ENCODE assay signal across 2 cellular contexts in genomic region chr3:100163787-100164186, GRCh38.
TF ChIP-seq lines count a peak whose summit lies in the region.

No MANE protein-coding gene starts in this region.

TF ChIP-seq in liver, 16 proteins besides CTCF, POLR2A, EP300 and RAD21:
- no peak for TF ChIP-seq TAF1 (conservative IDR thresholded peaks at IDR 0.05)
- TF ChIP-seq GABPA (IDR thresholded peaks at IDR 0.05 in 1 of 2, conservative IDR thresholded peaks at IDR 0.05 in 1 of 2) = no peak
- no peak for TF ChIP-seq FOXA1 (IDR thresholded peaks at IDR 0.05)
- no peak for TF ChIP-seq EGR1 (IDR thresholded peaks at IDR 0.05; ENCODE audit: low read depth in 2 of 2)
- no peak for TF ChIP-seq JUND (IDR thresholded peaks at IDR 0.05)
- TF ChIP-seq, protein P1, sequence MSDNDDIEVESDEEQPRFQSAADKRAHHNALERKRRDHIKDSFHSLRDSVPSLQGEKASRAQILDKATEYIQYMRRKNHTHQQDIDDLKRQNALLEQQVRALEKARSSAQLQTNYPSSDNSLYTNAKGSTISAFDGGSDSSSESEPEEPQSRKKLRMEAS (IDR thresholded peaks at IDR 0.05) = no peak
- TF ChIP-seq YY1 (IDR thresholded peaks at IDR 0.05) = no peak
- no peak for TF ChIP-seq ZBTB33 (IDR thresholded peaks at IDR 0.05)
- TF ChIP-seq HNF4A (conservative IDR thresholded peaks at IDR 0.05) = no peak
- TF ChIP-seq RXRA (IDR thresholded peaks at IDR 0.05) = no peak
- TF ChIP-seq NR2F2 (IDR thresholded peaks at IDR 0.05) = no peak
- TF ChIP-seq SP1 (IDR thresholded peaks at IDR 0.05) = no peak
- no peak for TF ChIP-seq ATF3 (IDR thresholded peaks at IDR 0.05)
TF ChIP-seq in liver: peak in this region for 0.

TF ChIP-seq in HepG2, 621 proteins besides CTCF, POLR2A, EP300 and RAD21:
- TF ChIP-seq, protein P2, sequence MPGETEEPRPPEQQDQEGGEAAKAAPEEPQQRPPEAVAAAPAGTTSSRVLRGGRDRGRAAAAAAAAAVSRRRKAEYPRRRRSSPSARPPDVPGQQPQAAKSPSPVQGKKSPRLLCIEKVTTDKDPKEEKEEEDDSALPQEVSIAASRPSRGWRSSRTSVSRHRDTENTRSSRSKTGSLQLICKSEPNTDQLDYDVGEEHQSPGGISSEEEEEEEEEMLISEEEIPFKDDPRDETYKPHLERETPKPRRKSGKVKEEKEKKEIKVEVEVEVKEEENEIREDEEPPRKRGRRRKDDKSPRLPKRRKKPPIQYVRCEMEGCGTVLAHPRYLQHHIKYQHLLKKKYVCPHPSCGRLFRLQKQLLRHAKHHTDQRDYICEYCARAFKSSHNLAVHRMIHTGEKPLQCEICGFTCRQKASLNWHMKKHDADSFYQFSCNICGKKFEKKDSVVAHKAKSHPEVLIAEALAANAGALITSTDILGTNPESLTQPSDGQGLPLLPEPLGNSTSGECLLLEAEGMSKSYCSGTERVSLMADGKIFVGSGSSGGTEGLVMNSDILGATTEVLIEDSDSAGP (CRISPR knock-in tag; IDR thresholded peaks at IDR 0.05; ENCODE audit: borderline replicate concordance) = no peak
- no peak for TF ChIP-seq ZNF839 (CRISPR knock-in tag; IDR thresholded peaks at IDR 0.05; ENCODE audit: borderline replicate concordance)
- TF ChIP-seq AKAP8 (CRISPR knock-in tag; IDR thresholded peaks at IDR 0.05) = no peak
- TF ChIP-seq SETDB1 (CRISPR knock-in tag; IDR thresholded peaks at IDR 0.05; ENCODE audit: borderline replicate concordance) = no peak
- no peak for TF ChIP-seq MLLT10 (CRISPR knock-in tag; IDR thresholded peaks at IDR 0.05)
- TF ChIP-seq TOPORS (CRISPR knock-in tag; IDR thresholded peaks at IDR 0.05) = no peak
- TF ChIP-seq ZBTB21 (CRISPR knock-in tag; IDR thresholded peaks at IDR 0.05) = no peak
- no peak for TF ChIP-seq ZNF790 (CRISPR knock-in tag; IDR thresholded peaks at IDR 0.05; ENCODE audit: borderline replicate concordance)
- TF ChIP-seq, protein P3, sequence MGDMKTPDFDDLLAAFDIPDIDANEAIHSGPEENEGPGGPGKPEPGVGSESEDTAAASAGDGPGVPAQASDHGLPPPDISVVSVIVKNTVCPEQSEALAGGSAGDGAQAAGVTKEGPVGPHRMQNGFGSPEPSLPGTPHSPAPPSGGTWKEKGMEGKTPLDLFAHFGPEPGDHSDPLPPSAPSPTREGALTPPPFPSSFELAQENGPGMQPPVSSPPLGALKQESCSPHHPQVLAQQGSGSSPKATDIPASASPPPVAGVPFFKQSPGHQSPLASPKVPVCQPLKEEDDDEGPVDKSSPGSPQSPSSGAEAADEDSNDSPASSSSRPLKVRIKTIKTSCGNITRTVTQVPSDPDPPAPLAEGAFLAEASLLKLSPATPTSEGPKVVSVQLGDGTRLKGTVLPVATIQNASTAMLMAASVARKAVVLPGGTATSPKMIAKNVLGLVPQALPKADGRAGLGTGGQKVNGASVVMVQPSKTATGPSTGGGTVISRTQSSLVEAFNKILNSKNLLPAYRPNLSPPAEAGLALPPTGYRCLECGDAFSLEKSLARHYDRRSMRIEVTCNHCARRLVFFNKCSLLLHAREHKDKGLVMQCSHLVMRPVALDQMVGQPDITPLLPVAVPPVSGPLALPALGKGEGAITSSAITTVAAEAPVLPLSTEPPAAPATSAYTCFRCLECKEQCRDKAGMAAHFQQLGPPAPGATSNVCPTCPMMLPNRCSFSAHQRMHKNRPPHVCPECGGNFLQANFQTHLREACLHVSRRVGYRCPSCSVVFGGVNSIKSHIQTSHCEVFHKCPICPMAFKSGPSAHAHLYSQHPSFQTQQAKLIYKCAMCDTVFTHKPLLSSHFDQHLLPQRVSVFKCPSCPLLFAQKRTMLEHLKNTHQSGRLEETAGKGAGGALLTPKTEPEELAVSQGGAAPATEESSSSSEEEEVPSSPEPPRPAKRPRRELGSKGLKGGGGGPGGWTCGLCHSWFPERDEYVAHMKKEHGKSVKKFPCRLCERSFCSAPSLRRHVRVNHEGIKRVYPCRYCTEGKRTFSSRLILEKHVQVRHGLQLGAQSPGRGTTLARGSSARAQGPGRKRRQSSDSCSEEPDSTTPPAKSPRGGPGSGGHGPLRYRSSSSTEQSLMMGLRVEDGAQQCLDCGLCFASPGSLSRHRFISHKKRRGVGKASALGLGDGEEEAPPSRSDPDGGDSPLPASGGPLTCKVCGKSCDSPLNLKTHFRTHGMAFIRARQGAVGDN (CRISPR knock-in tag; IDR thresholded peaks at IDR 0.05) = no peak
- no peak for TF ChIP-seq ZNF704 (CRISPR knock-in tag; IDR thresholded peaks at IDR 0.05; ENCODE audit: borderline replicate concordance)
- TF ChIP-seq ZNF44 (CRISPR knock-in tag; IDR thresholded peaks at IDR 0.05) = no peak
- no peak for TF ChIP-seq NPAS2 (CRISPR knock-in tag; IDR thresholded peaks at IDR 0.05; ENCODE audit: borderline replicate concordance)
- no peak for TF ChIP-seq MTF2 (CRISPR knock-in tag; IDR thresholded peaks at IDR 0.05; ENCODE audit: borderline replicate concordance)
- no peak for TF ChIP-seq ZNF83 (CRISPR knock-in tag; IDR thresholded peaks at IDR 0.05; ENCODE audit: borderline replicate concordance)
- no peak for TF ChIP-seq ATRX (CRISPR knock-in tag; IDR thresholded peaks at IDR 0.05; ENCODE audit: borderline replicate concordance)
- no peak for TF ChIP-seq ZNF646 (CRISPR knock-in tag; IDR thresholded peaks at IDR 0.05)
- TF ChIP-seq ZNF557 (CRISPR knock-in tag; IDR thresholded peaks at IDR 0.05) = no peak
- no peak for TF ChIP-seq E2F2 (CRISPR knock-in tag; IDR thresholded peaks at IDR 0.05; ENCODE audit: borderline replicate concordance)
